Comparison of ENCODE assay signal across 13 cellular contexts in the genomic region with DNA sequence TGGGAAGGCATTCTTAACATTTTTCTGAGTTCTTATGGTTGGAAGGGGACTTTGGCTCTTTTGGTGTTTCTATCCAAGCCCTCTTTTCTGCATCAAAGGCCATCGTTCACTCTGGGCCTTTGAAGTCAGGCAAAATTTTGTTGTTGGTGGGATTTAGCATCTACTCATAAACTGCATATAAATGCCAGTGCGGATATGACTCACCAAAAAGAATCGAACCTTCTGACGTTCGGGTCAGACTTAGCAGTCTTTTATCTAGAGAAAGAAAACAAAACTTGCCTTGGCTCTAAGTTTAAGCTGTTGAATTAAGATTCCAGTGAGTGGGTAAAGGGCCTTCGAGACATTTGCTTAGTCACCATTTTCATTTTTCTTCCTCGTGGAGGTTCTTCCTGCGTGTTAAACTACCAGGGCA. TPM values are rescaled to one million over a fixed set of nuclear protein-coding genes. Genes with fewer than 3 reads are reported as not detected.
DNase-seq lines count a peak whose midpoint lies in the region; ATAC-seq and TF ChIP-seq lines count a peak whose summit lies in the region.
"Had no signal": no experiment of that assay in that cellular context is flagged by ENCODE, and none has a peak within 500 bp of the region (broad histone marks: within the 10 kb centered on the region; RNA-seq: fewer than 3 reads in every experiment).

No MANE protein-coding gene starts in this region.

- peaks cover 9% of the 10 kb centered on the region for H3K27me3 Mint-ChIP-seq in nephron progenitor cell (ENCODE audit: low read depth, poor library complexity)
- H3K27me3 Mint-ChIP-seq: CD4-positive, alpha-beta T cell had no signal

- peak overlapping the region; percentile 64 for H3K27ac Mint-ChIP-seq in nephron progenitor cell
- H3K27ac Mint-ChIP-seq: CD4-positive, alpha-beta T cell had no signal

- H3K9me3 ChIP-seq in Panc1 (ENCODE audit: control insufficient read depth, insufficient read depth, low read depth, low read length) = no peaks in the 10 kb centered on the region

- ATAC-seq in Panc1 = peak; percentile 76
- no peak for ATAC-seq in HG03457 (IDR thresholded peaks at IDR 0.05; ENCODE audit: unreplicated experiment)
- no peak for ATAC-seq in HG02623 (IDR thresholded peaks at IDR 0.05; ENCODE audit: unreplicated experiment)

- no peaks in the 10 kb centered on the region for H3K36me3 ChIP-seq in Panc1 (ENCODE audit: control insufficient read depth, insufficient read depth, low read length)
- H3K36me3 ChIP-seq: WERI-Rb-1 had no signal

- intact Hi-C loops in Panc1 (cut with micrococcal nuclease; ENCODE audit: unreplicated experiment) = no loop called here

- H3K4me1 ChIP-seq in Panc1 (ENCODE audit: control insufficient read depth, insufficient read depth, low read length) = no peaks in the 10 kb centered on the region; the same call in 1 of the 2 replicates

- DNase-seq in AG08395 (ENCODE audit: low spot score) (peak; percentile 19), Panc1 (ENCODE audit: low read depth, low spot score) (peak; percentile 24), epithelial cell of esophagus (ENCODE audit: low read depth) (peak; percentile 54), nephron progenitor cell (no peak), 8988T (no peak)
- DNase-seq in activated T-cell treated with anti-CD3 and anti-CD28 coated beads, Interleukin-2, amount 50 U/mL, for 48 hours = no peak
- DNase-seq: CD4-positive, alpha-beta T cell; NCI-H524; stimulated activated CD4-positive, alpha-beta T cell treated with anti-CD3 and anti-CD28 coated beads, Interleukin-4, amount 100 ng/mL, for 4 hours; WERI-Rb-1 had no signal

- POLR2A ChIA-PET in Panc1 (lab: Charles Lee) = no interaction called here

- in situ Hi-C loops in Panc1 (cut with HindIII; ENCODE audit: low pct_unique_long_range_greater_than_20kb, low sequenced_read_pairs) = no loop called here

- peaks cover 20% of the 10 kb centered on the region for H3K9me3 Mint-ChIP-seq in nephron progenitor cell
- H3K9me3 Mint-ChIP-seq: CD4-positive, alpha-beta T cell had no signal

- H3K4me3 ChIP-seq in Panc1 (ENCODE audit: low read depth in 2 of 2, low read length in 2 of 2) = no peak overlapping the region
- H3K4me3 ChIP-seq in epithelial cell of esophagus (ENCODE audit: low read length) = no peak overlapping the region
- H3K4me3 ChIP-seq: lung had no signal

- CTCF ChIA-PET in Panc1 (lab: Charles Lee) = no interaction called here

- TF ChIP-seq CTCF in Panc1 (IDR thresholded peaks at IDR 0.05) (no peak), epithelial cell of esophagus (IDR thresholded peaks at IDR 0.05; ENCODE audit: insufficient read depth, low read depth, low read length, missing control alignments) (no peak), nephron progenitor cell (IDR thresholded peaks at IDR 0.05) (no peak)

- no peaks in the 10 kb centered on the region for H3K27me3 ChIP-seq in Panc1 (ENCODE audit: control insufficient read depth, insufficient read depth, low read length)

- no TSS peak for BruUV-seq in Panc1 (replicated peaks; lab: Mats Ljungman, UMichigan)

- no peak overlapping the region for H3K27ac ChIP-seq in Panc1 (ENCODE audit: low read length)
- H3K27ac ChIP-seq: WERI-Rb-1 had no signal

- peaks cover 4% of the 10 kb centered on the region for H3K4me1 Mint-ChIP-seq in nephron progenitor cell

- H3K4me3 Mint-ChIP-seq in nephron progenitor cell = no peak overlapping the region
- H3K4me3 Mint-ChIP-seq: CD4-positive, alpha-beta T cell had no signal

- peaks cover 4% of the 10 kb centered on the region for H3K36me3 Mint-ChIP-seq in nephron progenitor cell (ENCODE audit: low read depth)

RNA-seq across cellular contexts. Expression of gene EVA1C, which starts 51.4 kb away (rescaled TPM):
- 2.8 TPM for total RNA-seq in Panc1 (2021; ENCODE audit: unreplicated experiment)
- 3.7 TPM for polyA plus RNA-seq in Panc1 (2012; ENCODE audit: insufficient read length)

Comparison
In these comparisons a context has a peak if more than half of its experiments do, and no peak if none do; other contexts are left out.
1. DNase-seq: peak in AG08395 (single experiment), Panc1 (single experiment) and epithelial cell of esophagus (single experiment); none in nephron progenitor cell (single experiment), 8988T (single experiment) and activated T-cell treated with anti-CD3 and anti-CD28 coated beads, Interleukin-2, amount 50 U/mL, for 48 hours (0 of 2).